8 cellular contexts compared by ENCODE assay signal in genomic region chr10:73730153-73730906, GRCh38. TPM values are rescaled to one million over a fixed set of nuclear protein-coding genes. Genes with fewer than 3 reads are reported as not detected.
A peak's percentile ranks its signal among the peaks of the same experiment; 100 is the strongest.
DNase-seq lines count a peak whose midpoint lies in the region; ATAC-seq, FAIRE-seq and TF ChIP-seq lines count a peak whose summit lies in the region.

No MANE protein-coding gene starts in this region.

- no peaks in the 10 kb centered on the region for H3K9me3 ChIP-seq in BE2C

- H3K4me1 ChIP-seq in BE2C = no peaks in the 10 kb centered on the region

- peak; percentile 83 for FAIRE-seq in GM19239 (lab: Jason Lieb, UNC)

- peak; percentile 88 for ATAC-seq in HG03442 (IDR thresholded peaks at IDR 0.05; ENCODE audit: unreplicated experiment)
- ATAC-seq in left lobe of liver = peak; percentile 94

- no peak for TF ChIP-seq CTCF in BE2C (IDR thresholded peaks at IDR 0.05; ENCODE audit: low read depth, low read length)

- peaks cover 8% of the 10 kb centered on the region for H3K36me3 ChIP-seq in BE2C

- DNase-seq in BE2C (peak; percentile 89), GM19239 (ENCODE audit: insufficient read length, low spot score) (peak; percentile 87), NCI-H526 (lab: John Stamatoyannopoulos, UW) (peak; percentile 73 to 87), cortex of kidney (lab: John Stamatoyannopoulos, UW) (peak; percentile 72), left lobe of liver (ENCODE audit: low spot score) (peak; percentile 93)
- DNase-seq in activated CD4-positive, alpha-beta T cell treated with anti-CD3 and anti-CD28 coated beads, Interleukin-2, amount 50 U/mL, for 1 hour = peak; percentile 90
- peak; percentile 92 to 93 for DNase-seq in stimulated activated CD4-positive, alpha-beta T cell treated with anti-CD3 and anti-CD28 coated beads, Interleukin-2, amount 100 ng/mL, for 24 hours

- H3K27me3 ChIP-seq in BE2C = no peaks in the 10 kb centered on the region

- H3K4me3 ChIP-seq in BE2C (ENCODE audit: low read depth, low read length) = peak overlapping the region; percentile 93

RNA-seq across cellular contexts. Expression of gene SEC24C, which starts 13.8 kb away (rescaled TPM):
- 118 TPM for polyA plus RNA-seq in BE2C (2012; ENCODE audit: insufficient read depth, insufficient read length, low read depth)
- 38.5 TPM for total RNA-seq in left lobe of liver

RNA-seq across cellular contexts. Expression of gene AGAP5, which starts 32.4 kb away (rescaled TPM):
- 9.6 TPM for polyA plus RNA-seq in BE2C (2012; ENCODE audit: insufficient read depth, insufficient read length, low read depth)
- total RNA-seq in left lobe of liver = 6.6 TPM

RNA-seq across cellular contexts. Expression of gene CHCHD1, which starts 51.5 kb away (rescaled TPM):
- polyA plus RNA-seq in BE2C (2012; ENCODE audit: insufficient read depth, insufficient read length, low read depth) = 162 TPM
- total RNA-seq in left lobe of liver = 14.1 TPM

RNA-seq across cellular contexts. Expression of gene ZSWIM8, which starts 55.1 kb away (rescaled TPM):
- 61.2 TPM for polyA plus RNA-seq in BE2C (2012; ENCODE audit: insufficient read depth, insufficient read length, low read depth)
- total RNA-seq in left lobe of liver = 101 TPM

Comparison
In these comparisons a context has a peak if more than half of its experiments do, and no peak if none do; other contexts are left out.
1. Peak in every context shown above with its lines: DNase-seq, ATAC-seq and H3K4me3 ChIP-seq.